In the genomic region with DNA sequence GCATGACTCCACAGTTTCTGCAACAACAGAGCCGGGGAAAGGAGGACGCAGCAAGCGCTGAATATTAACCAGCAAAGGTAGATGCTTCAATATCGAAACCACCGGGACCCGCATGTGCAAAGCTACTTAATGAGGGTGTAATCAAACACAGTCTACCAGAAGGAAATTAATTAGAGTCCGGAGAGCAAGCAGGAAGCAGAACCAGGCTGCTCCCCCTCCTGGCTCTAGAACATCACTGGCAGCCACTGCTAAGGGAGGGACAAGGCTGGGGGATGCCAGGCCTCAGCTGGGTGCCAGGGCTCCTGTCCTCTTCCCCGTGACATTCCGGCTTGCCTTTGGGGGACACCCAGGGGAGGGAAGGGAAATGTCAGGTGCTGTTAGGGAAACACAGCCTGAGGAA, we compare ENCODE assay signal across 15 cellular contexts. TPM values are rescaled to one million over a fixed set of nuclear protein-coding genes. Genes with fewer than 3 reads are reported as not detected.
DNase-seq lines count a peak whose midpoint lies in the region; ATAC-seq and TF ChIP-seq lines count a peak whose summit lies in the region.
"Had no signal": no experiment of that assay in that cellular context is flagged by ENCODE, and none has a peak within 500 bp of the region (broad histone marks: within the 10 kb centered on the region; RNA-seq: fewer than 3 reads in every experiment).

No MANE protein-coding gene starts in this region.

- DNase-seq in DMS79 treated with DMSO at 0.1 percent for 48 hours (lab: John Stamatoyannopoulos, UW) (peak; percentile 44), DMS79 (lab: John Stamatoyannopoulos, UW) (no peak), fibroblast of pulmonary artery (ENCODE audit: low read depth) (no peak), NOMO-1 (lab: John Stamatoyannopoulos, UW; ENCODE audit: unreplicated experiment in 2 of 2) (no peak), natural killer cell (no peak)
- DNase-seq: activated naive CD8-positive, alpha-beta T cell treated with anti-CD3 and anti-CD28 coated beads, Interleukin-2, amount 10 ng/mL, durations not matched to agents 7 days and 5 days; effector CD4-positive, alpha-beta T cell; left lung; NCI-H345; stimulated activated CD4-positive, alpha-beta T cell treated with anti-CD3 and anti-CD28 coated beads, Interleukin-15, amount 100 ng/mL, for 24 hours had no signal

- H3K27ac Mint-ChIP-seq in natural killer cell = no peak overlapping the region
- H3K27ac Mint-ChIP-seq in activated T-helper 17 cell treated with anti-CD3 and anti-CD28 coated beads, Interleukin-2, amount 50 U/mL, for 72 hours = no peak overlapping the region
- H3K27ac Mint-ChIP-seq: activated naive CD8-positive, alpha-beta T cell treated with anti-CD3 and anti-CD28 coated beads, Interleukin-2, amount 10 ng/mL, durations not matched to agents 7 days and 5 days had no signal

- no peaks in the 10 kb centered on the region for H3K27me3 Mint-ChIP-seq in natural killer cell (ENCODE audit: low read depth in 2 of 2)
- no peaks in the 10 kb centered on the region for H3K27me3 Mint-ChIP-seq in activated T-helper 17 cell treated with anti-CD3 and anti-CD28 coated beads, Interleukin-2, amount 50 U/mL, for 72 hours
- H3K27me3 Mint-ChIP-seq: activated naive CD8-positive, alpha-beta T cell treated with anti-CD3 and anti-CD28 coated beads, Interleukin-2, amount 10 ng/mL, durations not matched to agents 7 days and 5 days had no signal

- no peak overlapping the region for H3K9ac ChIP-seq in skeletal muscle satellite cell (ENCODE audit: low read depth, low read length)

- H3K4me1 Mint-ChIP-seq in natural killer cell = peaks cover 0 to 5% of the 10 kb centered on the region in 2 donors
- no peaks in the 10 kb centered on the region for H3K4me1 Mint-ChIP-seq in activated T-helper 17 cell treated with anti-CD3 and anti-CD28 coated beads, Interleukin-2, amount 50 U/mL, for 72 hours
- H3K4me1 Mint-ChIP-seq: activated naive CD8-positive, alpha-beta T cell treated with anti-CD3 and anti-CD28 coated beads, Interleukin-2, amount 10 ng/mL, durations not matched to agents 7 days and 5 days had no signal

- no peaks in the 10 kb centered on the region for H3K36me3 Mint-ChIP-seq in natural killer cell
- H3K36me3 Mint-ChIP-seq in activated T-helper 17 cell treated with anti-CD3 and anti-CD28 coated beads, Interleukin-2, amount 50 U/mL, for 72 hours (ENCODE audit: low read depth) = no peaks in the 10 kb centered on the region
- H3K36me3 Mint-ChIP-seq: activated naive CD8-positive, alpha-beta T cell treated with anti-CD3 and anti-CD28 coated beads, Interleukin-2, amount 10 ng/mL, durations not matched to agents 7 days and 5 days had no signal

- peaks cover 7% of the 10 kb centered on the region for H3K4me1 ChIP-seq in skeletal muscle satellite cell (ENCODE audit: control insufficient read depth, insufficient read depth, low read length)
- H3K4me1 ChIP-seq: left lung had no signal

- H3K4me3 Mint-ChIP-seq in natural killer cell = no peak overlapping the region
- no peak overlapping the region for H3K4me3 Mint-ChIP-seq in activated T-helper 17 cell treated with anti-CD3 and anti-CD28 coated beads, Interleukin-2, amount 50 U/mL, for 72 hours
- H3K4me3 Mint-ChIP-seq: activated naive CD8-positive, alpha-beta T cell treated with anti-CD3 and anti-CD28 coated beads, Interleukin-2, amount 10 ng/mL, durations not matched to agents 7 days and 5 days had no signal

- H3K4me3 ChIP-seq in fibroblast of pulmonary artery (replicated peaks; ENCODE audit: low read depth, low read length) (no peak overlapping the region), skeletal muscle satellite cell (ENCODE audit: low read length) (no peak overlapping the region)
- H3K4me3 ChIP-seq: A549, GM12878, left lung had no signal

- H3K9me3 ChIP-seq in skeletal muscle satellite cell (replicated peaks; ENCODE audit: low read length) = no peaks in the 10 kb centered on the region
- H3K9me3 ChIP-seq: A549, left lung had no signal

- ATAC-seq in SK-N-SH treated with all-trans-retinoic acid at 6 μM for 48 hours = peak; percentile 51; the same call in 1 of the 3 replicates
- no peak for ATAC-seq in natural killer cell
- ATAC-seq in activated T-helper 17 cell treated with anti-CD3 and anti-CD28 coated beads, Interleukin-2, amount 50 U/mL, for 72 hours (replicated peaks) = no peak
- ATAC-seq: GM12878, left lung had no signal

- H3K27me3 ChIP-seq in skeletal muscle satellite cell (ENCODE audit: control insufficient read depth, insufficient read depth, low read length) = peaks cover 28% of the 10 kb centered on the region
- H3K27me3 ChIP-seq: left lung had no signal

- peak; percentile 3 for TF ChIP-seq CTCF in fibroblast of pulmonary artery (IDR thresholded peaks at IDR 0.05; ENCODE audit: low read length, missing control alignments)
- no peak for TF ChIP-seq CTCF in natural killer cell (IDR thresholded peaks at IDR 0.05)

- intact Hi-C loops in natural killer cell (cut with micrococcal nuclease) = no loop called here

- peak overlapping the region; percentile 39 for H3K4me2 ChIP-seq in skeletal muscle satellite cell (ENCODE audit: low read length)
- H3K4me2 ChIP-seq: A549 had no signal

- no peaks in the 10 kb centered on the region for H3K36me3 ChIP-seq in skeletal muscle satellite cell (ENCODE audit: insufficient read depth, low read length)
- H3K36me3 ChIP-seq: left lung had no signal

- H3K9me3 Mint-ChIP-seq in natural killer cell = no peaks in the 10 kb centered on the region
- H3K9me3 Mint-ChIP-seq in activated T-helper 17 cell treated with anti-CD3 and anti-CD28 coated beads, Interleukin-2, amount 50 U/mL, for 72 hours = no peaks in the 10 kb centered on the region
- H3K9me3 Mint-ChIP-seq: activated naive CD8-positive, alpha-beta T cell treated with anti-CD3 and anti-CD28 coated beads, Interleukin-2, amount 10 ng/mL, durations not matched to agents 7 days and 5 days had no signal

TF ChIP-seq in SK-N-SH treated with all-trans-retinoic acid at 6 μM for 48 hours, 23 proteins besides CTCF, POLR2A, EP300 and RAD21:
- TF ChIP-seq TCF4 (CRISPR knock-in tag; IDR thresholded peaks at IDR 0.05; ENCODE audit: borderline replicate concordance) (no peak), ZC3H10 (CRISPR knock-in tag; IDR thresholded peaks at IDR 0.05) (no peak), ZFP3 (CRISPR knock-in tag; IDR thresholded peaks at IDR 0.05) (no peak), BACH2 (CRISPR knock-in tag; IDR thresholded peaks at IDR 0.05; ENCODE audit: borderline replicate concordance) (no peak)
- TF ChIP-seq, protein P1, sequence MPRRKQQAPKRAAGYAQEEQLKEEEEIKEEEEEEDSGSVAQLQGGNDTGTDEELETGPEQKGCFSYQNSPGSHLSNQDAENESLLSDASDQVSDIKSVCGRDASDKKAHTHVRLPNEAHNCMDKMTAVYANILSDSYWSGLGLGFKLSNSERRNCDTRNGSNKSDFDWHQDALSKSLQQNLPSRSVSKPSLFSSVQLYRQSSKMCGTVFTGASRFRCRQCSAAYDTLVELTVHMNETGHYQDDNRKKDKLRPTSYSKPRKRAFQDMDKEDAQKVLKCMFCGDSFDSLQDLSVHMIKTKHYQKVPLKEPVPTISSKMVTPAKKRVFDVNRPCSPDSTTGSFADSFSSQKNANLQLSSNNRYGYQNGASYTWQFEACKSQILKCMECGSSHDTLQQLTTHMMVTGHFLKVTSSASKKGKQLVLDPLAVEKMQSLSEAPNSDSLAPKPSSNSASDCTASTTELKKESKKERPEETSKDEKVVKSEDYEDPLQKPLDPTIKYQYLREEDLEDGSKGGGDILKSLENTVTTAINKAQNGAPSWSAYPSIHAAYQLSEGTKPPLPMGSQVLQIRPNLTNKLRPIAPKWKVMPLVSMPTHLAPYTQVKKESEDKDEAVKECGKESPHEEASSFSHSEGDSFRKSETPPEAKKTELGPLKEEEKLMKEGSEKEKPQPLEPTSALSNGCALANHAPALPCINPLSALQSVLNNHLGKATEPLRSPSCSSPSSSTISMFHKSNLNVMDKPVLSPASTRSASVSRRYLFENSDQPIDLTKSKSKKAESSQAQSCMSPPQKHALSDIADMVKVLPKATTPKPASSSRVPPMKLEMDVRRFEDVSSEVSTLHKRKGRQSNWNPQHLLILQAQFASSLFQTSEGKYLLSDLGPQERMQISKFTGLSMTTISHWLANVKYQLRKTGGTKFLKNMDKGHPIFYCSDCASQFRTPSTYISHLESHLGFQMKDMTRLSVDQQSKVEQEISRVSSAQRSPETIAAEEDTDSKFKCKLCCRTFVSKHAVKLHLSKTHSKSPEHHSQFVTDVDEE (CRISPR knock-in tag; IDR thresholded peaks at IDR 0.05) = no peak
- TF ChIP-seq, protein P2, sequence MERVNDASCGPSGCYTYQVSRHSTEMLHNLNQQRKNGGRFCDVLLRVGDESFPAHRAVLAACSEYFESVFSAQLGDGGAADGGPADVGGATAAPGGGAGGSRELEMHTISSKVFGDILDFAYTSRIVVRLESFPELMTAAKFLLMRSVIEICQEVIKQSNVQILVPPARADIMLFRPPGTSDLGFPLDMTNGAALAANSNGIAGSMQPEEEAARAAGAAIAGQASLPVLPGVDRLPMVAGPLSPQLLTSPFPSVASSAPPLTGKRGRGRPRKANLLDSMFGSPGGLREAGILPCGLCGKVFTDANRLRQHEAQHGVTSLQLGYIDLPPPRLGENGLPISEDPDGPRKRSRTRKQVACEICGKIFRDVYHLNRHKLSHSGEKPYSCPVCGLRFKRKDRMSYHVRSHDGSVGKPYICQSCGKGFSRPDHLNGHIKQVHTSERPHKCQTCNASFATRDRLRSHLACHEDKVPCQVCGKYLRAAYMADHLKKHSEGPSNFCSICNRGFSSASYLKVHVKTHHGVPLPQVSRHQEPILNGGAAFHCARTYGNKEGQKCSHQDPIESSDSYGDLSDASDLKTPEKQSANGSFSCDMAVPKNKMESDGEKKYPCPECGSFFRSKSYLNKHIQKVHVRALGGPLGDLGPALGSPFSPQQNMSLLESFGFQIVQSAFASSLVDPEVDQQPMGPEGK (CRISPR knock-in tag; IDR thresholded peaks at IDR 0.05; ENCODE audit: borderline replicate concordance) = no peak

RNA-seq across cellular contexts. Expression of a gene that starts 21.7 kb away (rescaled TPM):
- total RNA-seq in skeletal muscle satellite cell (2012; rRNA removed) = 0.51 and 0.87 TPM in 2 replicates
- total RNA-seq in natural killer cell = 1 to 10 TPM; 2.6 to 3.0 (median 3.0) TPM
- total RNA-seq in activated T-helper 17 cell treated with anti-CD3 and anti-CD28 coated beads, Interleukin-2, amount 50 U/mL, for 72 hours = 1 to 10 TPM in 1 of 2 donors, under 1 TPM in 1; 0.90 to 2.3 TPM

RNA-seq across cellular contexts. Expression of a gene that starts 54.9 kb away (rescaled TPM):
- total RNA-seq in skeletal muscle satellite cell (2012; rRNA removed) = 59.8 and 117 TPM in 2 replicates
- total RNA-seq in natural killer cell = 100 to 1,000 TPM; 138 to 163 (median 147) TPM
- 10 to 100 TPM; 35.4 to 74.9 TPM for total RNA-seq in activated T-helper 17 cell treated with anti-CD3 and anti-CD28 coated beads, Interleukin-2, amount 50 U/mL, for 72 hours
